ENCODE assay signal across 8 cellular contexts in genomic region chr9:72315510-72316287, GRCh38. TPM values are rescaled to one million over a fixed set of nuclear protein-coding genes. Genes with fewer than 3 reads are reported as not detected.
DNase-seq lines count a peak whose midpoint lies in the region; ATAC-seq lines count a peak whose summit lies in the region.

No MANE protein-coding gene starts in this region.

- peak overlapping the region; percentile 60 to 75 (median 73) for H3K9ac ChIP-seq in skeletal muscle tissue (ENCODE audit: low read depth in 1 of 3, low read length in 3 of 3)

- H3K27me3 Mint-ChIP-seq in activated T-cell treated with anti-CD3 and anti-CD28 coated beads, Interleukin-2, amount 50 U/mL, for 24 hours = no peaks in the 10 kb centered on the region

- peak; percentile 69 to 82 for ATAC-seq in left cardiac atrium
- no peak for ATAC-seq in HG03469 (IDR thresholded peaks at IDR 0.05; ENCODE audit: unreplicated experiment)

- no peak overlapping the region for H3K27ac Mint-ChIP-seq in activated T-cell treated with anti-CD3 and anti-CD28 coated beads, Interleukin-2, amount 50 U/mL, for 24 hours

- peak overlapping the region; percentile 39 to 70 (median 66) for H3K4me3 ChIP-seq in skeletal muscle tissue (ENCODE audit: low read length in 3 of 3)

- peaks cover 17 to 24% (median 18%) of the 10 kb centered on the region in 3 donors for H3K4me1 ChIP-seq in skeletal muscle tissue (ENCODE audit: control insufficient read depth in 3 of 3, insufficient read depth in 3 of 3, low read length in 3 of 3)

- H3K36me3 Mint-ChIP-seq in activated T-cell treated with anti-CD3 and anti-CD28 coated beads, Interleukin-2, amount 50 U/mL, for 24 hours (ENCODE audit: low read depth) = no peaks in the 10 kb centered on the region

- H3K9me3 Mint-ChIP-seq in activated T-cell treated with anti-CD3 and anti-CD28 coated beads, Interleukin-2, amount 50 U/mL, for 24 hours = no peaks in the 10 kb centered on the region

- H3K4me3 Mint-ChIP-seq in activated T-cell treated with anti-CD3 and anti-CD28 coated beads, Interleukin-2, amount 50 U/mL, for 24 hours = no peak overlapping the region

- H3K9me3 ChIP-seq in skeletal muscle tissue (ENCODE audit: control insufficient read depth in 3 of 3, low read length in 3 of 3) = no peaks in the 10 kb centered on the region

- DNase-seq in DMS153 (lab: John Stamatoyannopoulos, UW) (peak; percentile 44), DMS153 treated with DMSO at 0.1 percent for 48 hours (lab: John Stamatoyannopoulos, UW; ENCODE audit: unreplicated experiment) (no peak), SW480 (ENCODE audit: low spot score) (peak; percentile 55), left cardiac atrium (no peak), occipital lobe (lab: John Stamatoyannopoulos, UW) (no peak)
- DNase-seq in activated T-cell treated with anti-CD3 and anti-CD28 coated beads, Interleukin-2, amount 50 U/mL, for 24 hours = no peak

- intact Hi-C loops in left cardiac atrium (cut with DNase I) = no loop called here

- H3K36me3 ChIP-seq in skeletal muscle tissue (ENCODE audit: control insufficient read depth in 3 of 3, insufficient read depth in 3 of 3, low read length in 3 of 3) = no peaks in the 10 kb centered on the region

- peak overlapping the region; percentile 78 for H3K27ac ChIP-seq in skeletal muscle tissue (ENCODE audit: low read depth, low read length)

- no peaks in the 10 kb centered on the region for H3K27me3 ChIP-seq in skeletal muscle tissue (ENCODE audit: control insufficient read depth in 3 of 3, insufficient read depth in 3 of 3, low read length in 3 of 3)

- H3K4me1 Mint-ChIP-seq in activated T-cell treated with anti-CD3 and anti-CD28 coated beads, Interleukin-2, amount 50 U/mL, for 24 hours (ENCODE audit: low read depth) = no peaks in the 10 kb centered on the region

RNA-seq across cellular contexts. Expression of gene ZFAND5, which starts 49.3 kb away (rescaled TPM):
- 100 to 1,000 TPM; 151 to 176 TPM for total RNA-seq in left cardiac atrium
- total RNA-seq in skeletal muscle tissue = 104 TPM
- total RNA-seq in occipital lobe = 333 TPM

Comparison
In these comparisons a context has a peak if more than half of its experiments do, and no peak if none do; other contexts are left out.
1. DNase-seq: peak in DMS153 (single experiment) and SW480 (single experiment); none in DMS153 treated with DMSO at 0.1 percent for 48 hours (single experiment), left cardiac atrium (single experiment), occipital lobe (single experiment) and activated T-cell treated with anti-CD3 and anti-CD28 coated beads, Interleukin-2, amount 50 U/mL, for 24 hours (single experiment).